21 cellular contexts compared by ENCODE assay signal in genomic region chr3:187370051-187370450, GRCh38. TPM values are rescaled to one million over a fixed set of nuclear protein-coding genes. Genes with fewer than 3 reads are reported as not detected.
DNase-seq lines count a peak whose midpoint lies in the region; ATAC-seq, FAIRE-seq and TF ChIP-seq lines count a peak whose summit lies in the region.
"Had no signal": no experiment of that assay in that cellular context is flagged by ENCODE, and none has a peak within 500 bp of the region (broad histone marks: within the 10 kb centered on the region; RNA-seq: fewer than 3 reads in every experiment).

No MANE protein-coding gene starts in this region.

- TF ChIP-seq CTCF in bronchial epithelial cell (IDR thresholded peaks at IDR 0.05; ENCODE audit: insufficient read depth, low read length, severe bottlenecking), result no peak

- CTCF ChIA-PET in activated CD8-positive, alpha-beta memory T cell treated with anti-CD3 and anti-CD28 coated beads, Interleukin-2, amount 10 ng/mL, durations not matched to agents 7 days and 5 days (lab: Charles Lee), result interaction anchor here (0.8 to 2.0 kb wide), 3 partner anchors 51 to 310 kb away, joined by 3 to 13 read pairs (median 4); no protein-coding TSS in a partner anchor

- no peaks in the 10 kb centered on the region for H3K27me3 Mint-ChIP-seq in activated CD8-positive, alpha-beta memory T cell treated with anti-CD3 and anti-CD28 coated beads, Interleukin-2, amount 10 ng/mL, durations not matched to agents 7 days and 5 days
- H3K27me3 Mint-ChIP-seq in natural killer cell treated with Interleukin-12 subunit alpha and Interleukin-12 subunit beta and Interleukin-15 and Interleukin-18, amount 100 ng/mL, for 72 hours, result no peaks in the 10 kb centered on the region
- H3K27me3 Mint-ChIP-seq: stimulated activated memory B cell treated with anti-CD40 and anti-IgM and Interleukin-4, amounts not matched to agents 10 μg/mL and 1 μg/mL and 100 μg/mL, for 72 hours had no signal

- no peak for DNase-seq in activated CD8-positive, alpha-beta memory T cell treated with anti-CD3 and anti-CD28 coated beads, Interleukin-2, amount 10 ng/mL, durations not matched to agents 7 days and 5 days
- no peak for DNase-seq in activated CD8-positive, alpha-beta memory T cell treated with anti-CD3 and anti-CD28 coated beads for 24 hours
- DNase-seq in HPDE6-E6E7 (ENCODE audit: extremely low spot score), result peak; percentile 29
- DNase-seq in bronchial epithelial cell (ENCODE audit: low read depth), result peak; percentile 97
- DNase-seq in natural killer cell treated with Interleukin-12 subunit alpha and Interleukin-12 subunit beta and Interleukin-15 and Interleukin-18, amount 100 ng/mL, for 72 hours (ENCODE audit: low spot score), result no peak
- DNase-seq in NCI-H524 treated with DMSO at 0.1 percent for 48 hours (lab: John Stamatoyannopoulos, UW), result no peak
- no peak for DNase-seq in SIG-M5 (lab: John Stamatoyannopoulos, UW)
- DNase-seq: ACHN; activated CD4-positive, CD25-positive, alpha-beta regulatory T cell; amygdala; COR-L47; NCI-H1417 treated with DMSO at 0.1 percent for 48 hours; NCI-H2171 treated with DMSO at 0.1 percent for 48 hours; transverse colon had no signal

- no peak for FAIRE-seq in bronchial epithelial cell (lab: Jason Lieb, UNC)
- FAIRE-seq: frontal cortex, H1 had no signal

- H3K4me1 Mint-ChIP-seq in activated CD8-positive, alpha-beta memory T cell treated with anti-CD3 and anti-CD28 coated beads, Interleukin-2, amount 10 ng/mL, durations not matched to agents 7 days and 5 days, result peaks cover 31% of the 10 kb centered on the region
- H3K4me1 Mint-ChIP-seq in natural killer cell treated with Interleukin-12 subunit alpha and Interleukin-12 subunit beta and Interleukin-15 and Interleukin-18, amount 100 ng/mL, for 72 hours (ENCODE audit: low read depth in 2 of 2), result peaks cover 22 to 27% of the 10 kb centered on the region in 2 donors

- H3K4me3 ChIP-seq in bronchial epithelial cell (ENCODE audit: low read depth, low read length), result no peak overlapping the region

- H3K36me3 Mint-ChIP-seq in activated CD8-positive, alpha-beta memory T cell treated with anti-CD3 and anti-CD28 coated beads, Interleukin-2, amount 10 ng/mL, durations not matched to agents 7 days and 5 days, result peaks cover 70% of the 10 kb centered on the region
- H3K36me3 Mint-ChIP-seq in natural killer cell treated with Interleukin-12 subunit alpha and Interleukin-12 subunit beta and Interleukin-15 and Interleukin-18, amount 100 ng/mL, for 72 hours, result peaks cover 23% of the 10 kb centered on the region

- peak overlapping the region; percentile 90 for H3K4me3 Mint-ChIP-seq in activated CD8-positive, alpha-beta memory T cell treated with anti-CD3 and anti-CD28 coated beads, Interleukin-2, amount 10 ng/mL, durations not matched to agents 7 days and 5 days
- peak overlapping the region; percentile 85 for H3K4me3 Mint-ChIP-seq in natural killer cell treated with Interleukin-12 subunit alpha and Interleukin-12 subunit beta and Interleukin-15 and Interleukin-18, amount 100 ng/mL, for 72 hours

- H3K9me3 Mint-ChIP-seq in activated CD8-positive, alpha-beta memory T cell treated with anti-CD3 and anti-CD28 coated beads, Interleukin-2, amount 10 ng/mL, durations not matched to agents 7 days and 5 days (ENCODE audit: low read depth), result peaks cover 13% of the 10 kb centered on the region
- H3K9me3 Mint-ChIP-seq in natural killer cell treated with Interleukin-12 subunit alpha and Interleukin-12 subunit beta and Interleukin-15 and Interleukin-18, amount 100 ng/mL, for 72 hours, result no peaks in the 10 kb centered on the region

- peak overlapping the region; percentile 14 for H3K27ac Mint-ChIP-seq in activated CD8-positive, alpha-beta memory T cell treated with anti-CD3 and anti-CD28 coated beads, Interleukin-2, amount 10 ng/mL, durations not matched to agents 7 days and 5 days
- peak overlapping the region in 1 of 2 donors; percentile 100 for H3K27ac Mint-ChIP-seq in natural killer cell treated with Interleukin-12 subunit alpha and Interleukin-12 subunit beta and Interleukin-15 and Interleukin-18, amount 100 ng/mL, for 72 hours
- H3K27ac Mint-ChIP-seq: progenitor cell of endocrine pancreas had no signal

- no peaks in the 10 kb centered on the region for H3K27me3 ChIP-seq in bronchial epithelial cell (ENCODE audit: control insufficient read depth, insufficient read depth, low read length)
- H3K27me3 ChIP-seq: transverse colon had no signal

- no peak for ATAC-seq in activated CD8-positive, alpha-beta memory T cell treated with anti-CD3 and anti-CD28 coated beads, Interleukin-2, amount 10 ng/mL, durations not matched to agents 7 days and 5 days
- ATAC-seq in natural killer cell treated with Interleukin-12 subunit alpha and Interleukin-12 subunit beta and Interleukin-15 and Interleukin-18, amount 100 ng/mL, for 72 hours, result no peak
- no peak for ATAC-seq in GM21619 (IDR thresholded peaks at IDR 0.05; ENCODE audit: unreplicated experiment)
- ATAC-seq: stimulated activated memory B cell treated with anti-CD40 and anti-IgM and Interleukin-4, amounts not matched to agents 10 μg/mL and 1 μg/mL and 100 μg/mL, for 72 hours had no signal

- no peaks in the 10 kb centered on the region for H3K36me3 ChIP-seq in bronchial epithelial cell (ENCODE audit: control insufficient read depth, insufficient read depth, low read length)

RNA-seq across cellular contexts. Expression of gene RTP4, which starts 1.9 kb away (rescaled TPM):
- 10 to 100 TPM; 16.9 to 24.3 TPM for total RNA-seq in activated CD8-positive, alpha-beta memory T cell treated with anti-CD3 and anti-CD28 coated beads, Interleukin-2, amount 10 ng/mL, durations not matched to agents 7 days and 5 days
- total RNA-seq in bronchial epithelial cell, result under 0.01 and 0.13 TPM in 2 replicates
- 1 to 10 TPM; 3.8 to 6.7 TPM for total RNA-seq in natural killer cell treated with Interleukin-12 subunit alpha and Interleukin-12 subunit beta and Interleukin-15 and Interleukin-18, amount 100 ng/mL, for 72 hours
- total RNA-seq: chondrocyte, frontal cortex, G401, H1, progenitor cell of endocrine pancreas had no signal

Comparison
In these comparisons a context has a peak if more than half of its experiments do, and no peak if none do; other contexts are left out.
1. DNase-seq: peak in HPDE6-E6E7 (single experiment) and bronchial epithelial cell (single experiment); none in activated CD8-positive, alpha-beta memory T cell treated with anti-CD3 and anti-CD28 coated beads, Interleukin-2, amount 10 ng/mL, durations not matched to agents 7 days and 5 days (single experiment), activated CD8-positive, alpha-beta memory T cell treated with anti-CD3 and anti-CD28 coated beads for 24 hours (single experiment), natural killer cell treated with Interleukin-12 subunit alpha and Interleukin-12 subunit beta and Interleukin-15 and Interleukin-18, amount 100 ng/mL, for 72 hours (single experiment), NCI-H524 treated with DMSO at 0.1 percent for 48 hours (single experiment) and SIG-M5 (single experiment).